1 cellular context compared by ENCODE assay signal in the genomic region with DNA sequence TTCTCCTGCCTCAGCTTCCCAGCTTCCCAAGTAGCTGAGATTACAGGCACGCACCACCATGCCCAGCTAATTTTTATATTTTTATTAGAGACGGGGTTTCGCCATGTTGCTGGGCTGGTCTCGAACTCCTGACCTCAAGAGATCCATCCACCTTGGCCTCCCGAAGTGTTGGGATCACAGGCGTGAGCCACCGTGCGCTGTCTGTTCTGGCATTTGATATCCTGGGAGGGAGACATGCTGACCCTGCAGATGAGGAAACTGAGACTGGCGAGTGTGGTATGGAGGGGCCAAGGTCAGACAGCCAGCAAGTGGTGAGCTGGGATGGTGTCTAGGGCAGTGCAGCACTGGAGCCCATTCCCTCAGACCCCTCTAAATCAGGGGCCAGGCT.
A peak's percentile ranks its signal among the peaks of the same experiment; 100 is the strongest.
TF ChIP-seq lines count a peak whose summit lies in the region.

No MANE protein-coding gene starts in this region.

TF ChIP-seq in HepG2, 621 proteins besides CTCF, POLR2A, EP300 and RAD21 (continued from another document and continues in another):
- TF ChIP-seq, protein P1, sequence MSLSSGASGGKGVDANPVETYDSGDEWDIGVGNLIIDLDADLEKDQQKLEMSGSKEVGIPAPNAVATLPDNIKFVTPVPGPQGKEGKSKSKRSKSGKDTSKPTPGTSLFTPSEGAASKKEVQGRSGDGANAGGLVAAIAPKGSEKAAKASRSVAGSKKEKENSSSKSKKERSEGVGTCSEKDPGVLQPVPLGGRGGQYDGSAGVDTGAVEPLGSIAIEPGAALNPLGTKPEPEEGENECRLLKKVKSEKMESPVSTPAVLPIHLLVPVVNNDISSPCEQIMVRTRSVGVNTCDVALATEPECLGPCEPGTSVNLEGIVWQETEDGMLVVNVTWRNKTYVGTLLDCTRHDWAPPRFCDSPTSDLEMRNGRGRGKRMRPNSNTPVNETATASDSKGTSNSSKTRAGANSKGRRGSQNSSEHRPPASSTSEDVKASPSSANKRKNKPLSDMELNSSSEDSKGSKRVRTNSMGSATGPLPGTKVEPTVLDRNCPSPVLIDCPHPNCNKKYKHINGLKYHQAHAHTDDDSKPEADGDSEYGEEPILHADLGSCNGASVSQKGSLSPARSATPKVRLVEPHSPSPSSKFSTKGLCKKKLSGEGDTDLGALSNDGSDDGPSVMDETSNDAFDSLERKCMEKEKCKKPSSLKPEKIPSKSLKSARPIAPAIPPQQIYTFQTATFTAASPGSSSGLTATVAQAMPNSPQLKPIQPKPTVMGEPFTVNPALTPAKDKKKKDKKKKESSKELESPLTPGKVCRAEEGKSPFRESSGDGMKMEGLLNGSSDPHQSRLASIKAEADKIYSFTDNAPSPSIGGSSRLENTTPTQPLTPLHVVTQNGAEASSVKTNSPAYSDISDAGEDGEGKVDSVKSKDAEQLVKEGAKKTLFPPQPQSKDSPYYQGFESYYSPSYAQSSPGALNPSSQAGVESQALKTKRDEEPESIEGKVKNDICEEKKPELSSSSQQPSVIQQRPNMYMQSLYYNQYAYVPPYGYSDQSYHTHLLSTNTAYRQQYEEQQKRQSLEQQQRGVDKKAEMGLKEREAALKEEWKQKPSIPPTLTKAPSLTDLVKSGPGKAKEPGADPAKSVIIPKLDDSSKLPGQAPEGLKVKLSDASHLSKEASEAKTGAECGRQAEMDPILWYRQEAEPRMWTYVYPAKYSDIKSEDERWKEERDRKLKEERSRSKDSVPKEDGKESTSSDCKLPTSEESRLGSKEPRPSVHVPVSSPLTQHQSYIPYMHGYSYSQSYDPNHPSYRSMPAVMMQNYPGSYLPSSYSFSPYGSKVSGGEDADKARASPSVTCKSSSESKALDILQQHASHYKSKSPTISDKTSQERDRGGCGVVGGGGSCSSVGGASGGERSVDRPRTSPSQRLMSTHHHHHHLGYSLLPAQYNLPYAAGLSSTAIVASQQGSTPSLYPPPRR (CRISPR knock-in tag; IDR thresholded peaks at IDR 0.05; ENCODE audit: borderline replicate concordance): no peak
- TF ChIP-seq ZNF616 (CRISPR knock-in tag; IDR thresholded peaks at IDR 0.05; ENCODE audit: low read depth): no peak
- no peak for TF ChIP-seq RFX3 (CRISPR knock-in tag; IDR thresholded peaks at IDR 0.05)
- no peak for TF ChIP-seq MIER2 (CRISPR knock-in tag; IDR thresholded peaks at IDR 0.05)
- TF ChIP-seq CHD4 (IDR thresholded peaks at IDR 0.05; ENCODE audit: borderline replicate concordance, low read length): peak; percentile 7; the same call in 1 of the 2 replicates
- no peak for TF ChIP-seq IRX3 (CRISPR knock-in tag; IDR thresholded peaks at IDR 0.05; ENCODE audit: borderline replicate concordance, low read depth)
- no peak for TF ChIP-seq ZNF260 (CRISPR knock-in tag; IDR thresholded peaks at IDR 0.05; ENCODE audit: borderline replicate concordance, low read depth)
- TF ChIP-seq, protein P2, sequence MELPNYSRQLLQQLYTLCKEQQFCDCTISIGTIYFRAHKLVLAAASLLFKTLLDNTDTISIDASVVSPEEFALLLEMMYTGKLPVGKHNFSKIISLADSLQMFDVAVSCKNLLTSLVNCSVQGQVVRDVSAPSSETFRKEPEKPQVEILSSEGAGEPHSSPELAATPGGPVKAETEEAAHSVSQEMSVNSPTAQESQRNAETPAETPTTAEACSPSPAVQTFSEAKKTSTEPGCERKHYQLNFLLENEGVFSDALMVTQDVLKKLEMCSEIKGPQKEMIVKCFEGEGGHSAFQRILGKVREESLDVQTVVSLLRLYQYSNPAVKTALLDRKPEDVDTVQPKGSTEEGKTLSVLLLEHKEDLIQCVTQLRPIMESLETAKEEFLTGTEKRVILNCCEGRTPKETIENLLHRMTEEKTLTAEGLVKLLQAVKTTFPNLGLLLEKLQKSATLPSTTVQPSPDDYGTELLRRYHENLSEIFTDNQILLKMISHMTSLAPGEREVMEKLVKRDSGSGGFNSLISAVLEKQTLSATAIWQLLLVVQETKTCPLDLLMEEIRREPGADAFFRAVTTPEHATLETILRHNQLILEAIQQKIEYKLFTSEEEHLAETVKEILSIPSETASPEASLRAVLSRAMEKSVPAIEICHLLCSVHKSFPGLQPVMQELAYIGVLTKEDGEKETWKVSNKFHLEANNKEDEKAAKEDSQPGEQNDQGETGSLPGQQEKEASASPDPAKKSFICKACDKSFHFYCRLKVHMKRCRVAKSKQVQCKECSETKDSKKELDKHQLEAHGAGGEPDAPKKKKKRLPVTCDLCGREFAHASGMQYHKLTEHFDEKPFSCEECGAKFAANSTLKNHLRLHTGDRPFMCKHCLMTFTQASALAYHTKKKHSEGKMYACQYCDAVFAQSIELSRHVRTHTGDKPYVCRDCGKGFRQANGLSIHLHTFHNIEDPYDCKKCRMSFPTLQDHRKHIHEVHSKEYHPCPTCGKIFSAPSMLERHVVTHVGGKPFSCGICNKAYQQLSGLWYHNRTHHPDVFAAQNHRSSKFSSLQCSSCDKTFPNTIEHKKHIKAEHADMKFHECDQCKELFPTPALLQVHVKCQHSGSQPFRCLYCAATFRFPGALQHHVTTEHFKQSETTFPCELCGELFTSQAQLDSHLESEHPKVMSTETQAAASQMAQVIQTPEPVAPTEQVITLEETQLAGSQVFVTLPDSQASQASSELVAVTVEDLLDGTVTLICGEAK (IDR thresholded peaks at IDR 0.05): no peak
- TF ChIP-seq, protein P2 (CRISPR knock-in tag; IDR thresholded peaks at IDR 0.05): no peak
- TF ChIP-seq, protein P3, sequence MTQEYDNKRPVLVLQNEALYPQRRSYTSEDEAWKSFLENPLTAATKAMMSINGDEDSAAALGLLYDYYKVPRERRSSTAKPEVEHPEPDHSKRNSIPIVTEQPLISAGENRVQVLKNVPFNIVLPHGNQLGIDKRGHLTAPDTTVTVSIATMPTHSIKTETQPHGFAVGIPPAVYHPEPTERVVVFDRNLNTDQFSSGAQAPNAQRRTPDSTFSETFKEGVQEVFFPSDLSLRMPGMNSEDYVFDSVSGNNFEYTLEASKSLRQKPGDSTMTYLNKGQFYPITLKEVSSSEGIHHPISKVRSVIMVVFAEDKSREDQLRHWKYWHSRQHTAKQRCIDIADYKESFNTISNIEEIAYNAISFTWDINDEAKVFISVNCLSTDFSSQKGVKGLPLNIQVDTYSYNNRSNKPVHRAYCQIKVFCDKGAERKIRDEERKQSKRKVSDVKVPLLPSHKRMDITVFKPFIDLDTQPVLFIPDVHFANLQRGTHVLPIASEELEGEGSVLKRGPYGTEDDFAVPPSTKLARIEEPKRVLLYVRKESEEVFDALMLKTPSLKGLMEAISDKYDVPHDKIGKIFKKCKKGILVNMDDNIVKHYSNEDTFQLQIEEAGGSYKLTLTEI (CRISPR knock-in tag; conservative IDR thresholded peaks at IDR 0.05): no peak
- no peak for TF ChIP-seq ZNF746 (CRISPR knock-in tag; IDR thresholded peaks at IDR 0.05)
- no peak for TF ChIP-seq ZNF891 (CRISPR knock-in tag; IDR thresholded peaks at IDR 0.05)
- no peak; the same call in 1 of the 2 replicates for TF ChIP-seq ZNF335 (CRISPR knock-in tag; IDR thresholded peaks at IDR 0.05)
- TF ChIP-seq, protein P4, sequence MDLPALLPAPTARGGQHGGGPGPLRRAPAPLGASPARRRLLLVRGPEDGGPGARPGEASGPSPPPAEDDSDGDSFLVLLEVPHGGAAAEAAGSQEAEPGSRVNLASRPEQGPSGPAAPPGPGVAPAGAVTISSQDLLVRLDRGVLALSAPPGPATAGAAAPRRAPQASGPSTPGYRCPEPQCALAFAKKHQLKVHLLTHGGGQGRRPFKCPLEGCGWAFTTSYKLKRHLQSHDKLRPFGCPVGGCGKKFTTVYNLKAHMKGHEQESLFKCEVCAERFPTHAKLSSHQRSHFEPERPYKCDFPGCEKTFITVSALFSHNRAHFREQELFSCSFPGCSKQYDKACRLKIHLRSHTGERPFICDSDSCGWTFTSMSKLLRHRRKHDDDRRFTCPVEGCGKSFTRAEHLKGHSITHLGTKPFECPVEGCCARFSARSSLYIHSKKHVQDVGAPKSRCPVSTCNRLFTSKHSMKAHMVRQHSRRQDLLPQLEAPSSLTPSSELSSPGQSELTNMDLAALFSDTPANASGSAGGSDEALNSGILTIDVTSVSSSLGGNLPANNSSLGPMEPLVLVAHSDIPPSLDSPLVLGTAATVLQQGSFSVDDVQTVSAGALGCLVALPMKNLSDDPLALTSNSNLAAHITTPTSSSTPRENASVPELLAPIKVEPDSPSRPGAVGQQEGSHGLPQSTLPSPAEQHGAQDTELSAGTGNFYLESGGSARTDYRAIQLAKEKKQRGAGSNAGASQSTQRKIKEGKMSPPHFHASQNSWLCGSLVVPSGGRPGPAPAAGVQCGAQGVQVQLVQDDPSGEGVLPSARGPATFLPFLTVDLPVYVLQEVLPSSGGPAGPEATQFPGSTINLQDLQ (CRISPR knock-in tag; IDR thresholded peaks at IDR 0.05): no peak
- TF ChIP-seq KLF12 (CRISPR knock-in tag; IDR thresholded peaks at IDR 0.05; ENCODE audit: borderline replicate concordance): no peak
- TF ChIP-seq ZNF83 (CRISPR knock-in tag; IDR thresholded peaks at IDR 0.05; ENCODE audit: borderline replicate concordance): no peak
- no peak for TF ChIP-seq ZBTB42 (CRISPR knock-in tag; IDR thresholded peaks at IDR 0.05)
- TF ChIP-seq YY1 (IDR thresholded peaks at IDR 0.05; ENCODE audit: insufficient read depth, insufficient replicate concordance, low read depth, low read length): no peak
- no peak for TF ChIP-seq ZBTB7B (CRISPR knock-in tag; IDR thresholded peaks at IDR 0.05)
- TF ChIP-seq ZFP36L1 (CRISPR knock-in tag; IDR thresholded peaks at IDR 0.05): peak; percentile 18; the same call in 1 of the 2 replicates
- TF ChIP-seq MAFG (CRISPR knock-in tag; IDR thresholded peaks at IDR 0.05): no peak
- TF ChIP-seq, protein P5, sequence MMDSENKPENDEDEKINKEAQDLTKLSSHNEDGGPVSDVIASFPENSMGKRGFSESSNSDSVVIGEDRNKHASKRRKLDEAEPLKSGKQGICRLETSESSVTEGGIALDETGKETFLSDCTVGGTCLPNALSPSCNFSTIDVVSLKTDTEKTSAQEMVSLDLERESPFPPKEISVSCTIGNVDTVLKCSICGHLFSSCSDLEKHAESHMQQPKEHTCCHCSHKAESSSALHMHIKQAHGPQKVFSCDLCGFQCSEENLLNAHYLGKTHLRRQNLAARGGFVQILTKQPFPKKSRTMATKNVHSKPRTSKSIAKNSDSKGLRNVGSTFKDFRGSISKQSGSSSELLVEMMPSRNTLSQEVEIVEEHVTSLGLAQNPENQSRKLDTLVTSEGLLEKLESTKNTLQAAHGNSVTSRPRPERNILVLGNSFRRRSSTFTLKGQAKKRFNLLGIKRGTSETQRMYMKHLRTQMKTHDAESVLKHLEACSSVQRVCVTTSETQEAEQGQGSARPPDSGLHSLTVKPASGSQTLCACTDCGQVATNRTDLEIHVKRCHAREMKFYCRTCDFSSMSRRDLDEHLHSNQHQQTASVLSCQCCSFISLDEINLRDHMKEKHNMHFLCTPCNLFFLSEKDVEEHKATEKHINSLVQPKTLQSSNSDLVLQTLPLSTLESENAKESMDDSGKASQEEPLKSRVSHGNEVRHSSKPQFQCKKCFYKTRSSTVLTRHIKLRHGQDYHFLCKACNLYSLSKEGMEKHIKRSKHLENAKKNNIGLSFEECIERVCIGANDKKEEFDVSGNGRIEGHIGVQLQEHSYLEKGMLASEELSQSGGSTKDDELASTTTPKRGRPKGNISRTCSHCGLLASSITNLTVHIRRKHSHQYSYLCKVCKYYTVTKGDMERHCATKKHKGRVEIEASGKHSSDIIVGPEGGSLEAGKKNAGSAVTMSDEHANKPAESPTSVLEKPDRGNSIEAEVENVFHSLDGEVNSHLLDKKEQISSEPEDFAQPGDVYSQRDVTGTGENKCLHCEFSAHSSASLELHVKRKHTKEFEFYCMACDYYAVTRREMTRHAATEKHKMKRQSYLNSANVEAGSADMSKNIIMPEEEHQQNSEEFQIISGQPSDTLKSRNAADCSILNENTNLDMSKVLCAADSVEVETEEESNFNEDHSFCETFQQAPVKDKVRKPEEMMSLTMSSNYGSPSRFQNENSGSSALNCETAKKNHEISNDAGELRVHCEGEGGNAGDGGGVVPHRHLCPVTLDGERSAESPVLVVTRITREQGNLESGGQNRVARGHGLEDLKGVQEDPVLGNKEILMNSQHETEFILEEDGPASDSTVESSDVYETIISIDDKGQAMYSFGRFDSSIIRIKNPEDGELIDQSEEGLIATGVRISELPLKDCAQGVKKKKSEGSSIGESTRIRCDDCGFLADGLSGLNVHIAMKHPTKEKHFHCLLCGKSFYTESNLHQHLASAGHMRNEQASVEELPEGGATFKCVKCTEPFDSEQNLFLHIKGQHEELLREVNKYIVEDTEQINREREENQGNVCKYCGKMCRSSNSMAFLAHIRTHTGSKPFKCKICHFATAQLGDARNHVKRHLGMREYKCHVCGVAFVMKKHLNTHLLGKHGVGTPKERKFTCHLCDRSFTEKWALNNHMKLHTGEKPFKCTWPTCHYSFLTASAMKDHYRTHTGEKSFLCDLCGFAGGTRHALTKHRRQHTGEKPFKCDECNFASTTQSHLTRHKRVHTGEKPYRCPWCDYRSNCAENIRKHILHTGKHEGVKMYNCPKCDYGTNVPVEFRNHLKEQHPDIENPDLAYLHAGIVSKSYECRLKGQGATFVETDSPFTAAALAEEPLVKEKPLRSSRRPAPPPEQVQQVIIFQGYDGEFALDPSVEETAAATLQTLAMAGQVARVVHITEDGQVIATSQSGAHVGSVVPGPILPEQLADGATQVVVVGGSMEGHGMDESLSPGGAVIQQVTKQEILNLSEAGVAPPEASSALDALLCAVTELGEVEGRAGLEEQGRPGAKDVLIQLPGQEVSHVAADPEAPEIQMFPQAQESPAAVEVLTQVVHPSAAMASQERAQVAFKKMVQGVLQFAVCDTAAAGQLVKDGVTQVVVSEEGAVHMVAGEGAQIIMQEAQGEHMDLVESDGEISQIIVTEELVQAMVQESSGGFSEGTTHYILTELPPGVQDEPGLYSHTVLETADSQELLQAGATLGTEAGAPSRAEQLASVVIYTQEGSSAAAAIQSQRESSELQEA (CRISPR knock-in tag; IDR thresholded peaks at IDR 0.05; ENCODE audit: not compliant biosample characterization): no peak
- TF ChIP-seq ZNF354B (CRISPR knock-in tag; IDR thresholded peaks at IDR 0.05): no peak
- TF ChIP-seq ZNF543 (CRISPR knock-in tag; IDR thresholded peaks at IDR 0.05): no peak
